ENCODE assay signal across 20 cellular contexts in genomic region chr2:129661942-129662341, GRCh38.
DNase-seq lines count a peak whose midpoint lies in the region; ATAC-seq and TF ChIP-seq lines count a peak whose summit lies in the region.
"Had no signal": no experiment of that assay in that cellular context is flagged by ENCODE, and none has a peak within 500 bp of the region (broad histone marks: within the 10 kb centered on the region; RNA-seq: fewer than 3 reads in every experiment).

No MANE protein-coding gene starts in this region.

- no peak for ATAC-seq in psoas muscle
- ATAC-seq in HG02642 (IDR thresholded peaks at IDR 0.05; ENCODE audit: poor library complexity, unreplicated experiment), result no peak
- ATAC-seq: activated CD8-positive, alpha-beta memory T cell treated with anti-CD3 and anti-CD28 coated beads, Interleukin-2, amount 10 ng/mL, durations not matched to agents 7 days and 5 days; naive thymus-derived CD4-positive, alpha-beta T cell; Right ventricle myocardium inferior; stimulated activated memory B cell treated with anti-CD40 and anti-IgM and Interleukin-4, amounts not matched to agents 10 μg/mL and 1 μg/mL and 100 μg/mL, for 72 hours had no signal

- H3K4me3 ChIP-seq in hepatocyte (no peak overlapping the region), esophagus squamous epithelium (no peak overlapping the region), psoas muscle (no peak overlapping the region)
- H3K4me3 ChIP-seq: HAP-1, sigmoid colon, thoracic aorta had no signal

- H3K9me2 ChIP-seq in hepatocyte (replicated peaks; ENCODE audit: insufficient read depth), result no peaks in the 10 kb centered on the region

- intact Hi-C loops in esophagus squamous epithelium (cut with DNase I), result no loop called here
- intact Hi-C loops in psoas muscle (cut with DNase I), result no loop called here

- H3K27ac ChIP-seq in C4-2B (no peak overlapping the region), hepatocyte (no peak overlapping the region), esophagus squamous epithelium (no peak overlapping the region), psoas muscle (no peak overlapping the region)
- H3K27ac ChIP-seq: sigmoid colon, thoracic aorta had no signal

- TF ChIP-seq EP300 in Ishikawa (IDR thresholded peaks at IDR 0.05; ENCODE audit: borderline replicate concordance), result no peak

- no peaks in the 10 kb centered on the region for H3K27me3 ChIP-seq in hepatocyte
- H3K27me3 ChIP-seq in esophagus squamous epithelium, result no peaks in the 10 kb centered on the region
- peaks cover 0 to 2% (median 0%) of the 10 kb centered on the region in 3 donors for H3K27me3 ChIP-seq in psoas muscle (ENCODE audit: insufficient read depth in 3 of 3, low read length in 2 of 3)
- H3K27me3 ChIP-seq: sigmoid colon had no signal

- H3K9me3 ChIP-seq in hepatocyte (ENCODE audit: low read depth), result no peaks in the 10 kb centered on the region
- peaks cover 0 to 6% (median 0%) of the 10 kb centered on the region in 3 donors for H3K9me3 ChIP-seq in esophagus squamous epithelium
- H3K9me3 ChIP-seq in psoas muscle, result no peaks in the 10 kb centered on the region
- H3K9me3 ChIP-seq: HAP-1, thoracic aorta had no signal

- 92% methylated on average over 1 of the region's 1 CpG for whole genome bisulfite sequencing in hepatocyte (ENCODE audit: low lambda C conversion rate, missing lambda C conversion rate)
- WGBS in esophagus squamous epithelium, 2 donors, result 77 to 85% methylated on average over 1 of the region's 1 CpG
- 72 to 78% (median 77%) methylated on average over 1 of the region's 1 CpG for WGBS in psoas muscle, 3 donors

- TF ChIP-seq POLR2A in esophagus squamous epithelium (IDR thresholded peaks at IDR 0.05), result no peak

- no peak overlapping the region for H3K4me2 ChIP-seq in hepatocyte

- DNase-seq in NCI-H526 treated with DMSO at 0.1 percent for 48 hours (lab: John Stamatoyannopoulos, UW) (peak; percentile 3), hepatocyte (ENCODE audit: low spot score) (no peak), esophagus squamous epithelium (lab: John Stamatoyannopoulos, UW) (no peak), psoas muscle (no peak)
- DNase-seq: activated CD4-positive, alpha-beta T cell treated with anti-CD3 and anti-CD28 coated beads for 4 hours; activated CD8-positive, alpha-beta memory T cell treated with anti-CD3 and anti-CD28 coated beads, Interleukin-2, amount 10 ng/mL, durations not matched to agents 7 days and 5 days; CD4-positive, CD25-positive, alpha-beta regulatory T cell; DMS153; effector CD8-positive, alpha-beta T cell; mesenchymal stem cell; naive thymus-derived CD4-positive, alpha-beta T cell; sigmoid colon; T-helper 1 cell had no signal

- H3K4me1 ChIP-seq in hepatocyte (ENCODE audit: insufficient read depth), result no peaks in the 10 kb centered on the region
- no peaks in the 10 kb centered on the region for H3K4me1 ChIP-seq in esophagus squamous epithelium
- H3K4me1 ChIP-seq in psoas muscle, result no peaks in the 10 kb centered on the region
- H3K4me1 ChIP-seq: HAP-1, sigmoid colon had no signal

- H2AFZ ChIP-seq in hepatocyte, result no peak overlapping the region

- H3K79me2 ChIP-seq in hepatocyte, result no peaks in the 10 kb centered on the region

- no peaks in the 10 kb centered on the region for H4K20me1 ChIP-seq in hepatocyte (ENCODE audit: insufficient read depth, poor library complexity, severe bottlenecking)

- TF ChIP-seq CTCF in C4-2B (conservative IDR thresholded peaks at IDR 0.05) (peak; percentile 32), hepatocyte (IDR thresholded peaks at IDR 0.05; ENCODE audit: poor library complexity) (peak; percentile 38), esophagus squamous epithelium (IDR thresholded peaks at IDR 0.05) (peak in 1 of 6 experiments; percentile 9), psoas muscle (IDR thresholded peaks at IDR 0.05) (no peak)

- TF ChIP-seq RAD21 in Ishikawa (IDR thresholded peaks at IDR 0.05; ENCODE audit: low read depth), result peak; percentile 33

- no peaks in the 10 kb centered on the region for H3K36me3 ChIP-seq in hepatocyte (replicated peaks; ENCODE audit: insufficient read depth, low read depth)
- no peaks in the 10 kb centered on the region for H3K36me3 ChIP-seq in esophagus squamous epithelium
- H3K36me3 ChIP-seq in psoas muscle (ENCODE audit: insufficient read depth in 1 of 2, low read depth in 1 of 2), result no peaks in the 10 kb centered on the region
- H3K36me3 ChIP-seq: HAP-1, sigmoid colon, thoracic aorta had no signal

TF ChIP-seq in Ishikawa, 13 proteins besides CTCF, POLR2A, EP300 and RAD21:
- TF ChIP-seq REST (IDR thresholded peaks at IDR 0.05; ENCODE audit: low read depth), result no peak
- no peak for TF ChIP-seq EGR1 (IDR thresholded peaks at IDR 0.05)
- no peak for TF ChIP-seq YY1 (IDR thresholded peaks at IDR 0.05; ENCODE audit: low read depth)
- no peak for TF ChIP-seq TAF1 (IDR thresholded peaks at IDR 0.05; ENCODE audit: low read depth)
- no peak for TF ChIP-seq CREB1 (IDR thresholded peaks at IDR 0.05; ENCODE audit: low read depth)
- TF ChIP-seq MAX (IDR thresholded peaks at IDR 0.05), result no peak
- TF ChIP-seq USF1 (IDR thresholded peaks at IDR 0.05), result no peak
- no peak for TF ChIP-seq NFIC (IDR thresholded peaks at IDR 0.05)
- no peak for TF ChIP-seq TCF12 (IDR thresholded peaks at IDR 0.05; ENCODE audit: low read depth)
- no peak for TF ChIP-seq FOXM1 (IDR thresholded peaks at IDR 0.05; ENCODE audit: borderline replicate concordance, low read depth)
- TF ChIP-seq CEBPB (IDR thresholded peaks at IDR 0.05), result no peak
- no peak for TF ChIP-seq TEAD4 (IDR thresholded peaks at IDR 0.05)
- no peak for TF ChIP-seq ZBTB7A (IDR thresholded peaks at IDR 0.05; ENCODE audit: low read depth)
